30 cellular contexts compared by ENCODE assay signal in genomic region chr1:82179162-82179561, GRCh38.
"Had no signal": no experiment of that assay in that cellular context is flagged by ENCODE, and none has a peak within 500 bp of the region (broad histone marks: within the 10 kb centered on the region; RNA-seq: fewer than 3 reads in every experiment).

No MANE protein-coding gene starts in this region.

- H3K4me1 ChIP-seq: right lobe of liver, uterus had no signal

- H3K27me3 ChIP-seq: brain microvascular endothelial cell, dorsolateral prefrontal cortex, right lobe of liver, uterus had no signal

- DNase-seq: activated CD4-positive, alpha-beta T cell treated with anti-CD3 and anti-CD28 coated beads for 48 hours; activated CD4-positive, alpha-beta T cell treated with anti-CD3 and anti-CD28 coated beads, Interleukin-2, amount 50 U/mL, for 48 hours; activated CD8-positive, alpha-beta memory T cell treated with anti-CD3 and anti-CD28 coated beads, Interleukin-2, amount 50 U/mL, for 4 hours; activated effector memory CD4-positive, alpha-beta T cell treated with anti-CD3 and anti-CD28 coated beads, Interleukin-2, amount 50 U/mL, for 16 hours; activated naive CD4-positive, alpha-beta T cell treated with anti-CD3 and anti-CD28 coated beads, Interleukin-2, amount 10 ng/mL, durations not matched to agents 7 days and 5 days; activated naive CD8-positive, alpha-beta T cell treated with anti-CD3 and anti-CD28 coated beads, Interleukin-2, amount 10 ng/mL, durations not matched to agents 7 days and 5 days; activated T-cell treated with anti-CD3 and anti-CD28 coated beads, Interleukin-2, amount 50 U/mL, for 1 hour; amniotic stem cell; brain microvascular endothelial cell; dorsolateral prefrontal cortex; effector memory CD4-positive, alpha-beta T cell; erythroblast; islet precursor cell; left ventricle myocardium superior; mucosa of descending colon; right lobe of liver; stimulated activated CD4-positive, alpha-beta T cell treated with anti-CD3 and anti-CD28 coated beads, Interleukin-4, amount 100 ng/mL, for 4 hours; stimulated activated CD8-positive, alpha-beta memory T cell treated with anti-CD3 and anti-CD28 coated beads, Interleukin-4, amount 100 ng/mL, for 48 hours; stimulated activated naive CD8-positive, alpha-beta T cell treated with anti-CD3 and anti-CD28 coated beads, Interleukin-15, amount 100 ng/mL, for 72 hours; substantia nigra; T-helper 9 cell; uterus had no signal

- H3K27ac ChIP-seq: brain microvascular endothelial cell, coronary artery, dorsolateral prefrontal cortex, right lobe of liver, skin epidermis, uterus, VCaP had no signal

- FAIRE-seq: astrocyte, frontal cortex, TTC549 had no signal

- H3K9me3 ChIP-seq: mucosa of descending colon, right lobe of liver, uterus had no signal

- H3K4me3 ChIP-seq: coronary artery, dorsolateral prefrontal cortex, mucosa of descending colon, right lobe of liver, skin epidermis, uterus had no signal

- ATAC-seq: left ventricle myocardium superior; mucosa of descending colon; natural killer cell treated with Interleukin-12 subunit alpha and Interleukin-12 subunit beta and Interleukin-15 and Interleukin-18, amount 100 ng/mL, for 72 hours; stimulated activated memory B cell treated with anti-CD40 and anti-IgM and Interleukin-4, amounts not matched to agents 10 μg/mL and 1 μg/mL and 100 μg/mL, for 72 hours; stimulated activated naive CD8-positive, alpha-beta T cell treated with anti-CD3 and anti-CD28 coated beads, Interleukin-15, amount 100 ng/mL, for 72 hours had no signal

- H3K36me3 ChIP-seq: brain microvascular endothelial cell, right lobe of liver, uterus had no signal
